ENCODE assay signal across 2 cellular contexts in the genomic region with DNA sequence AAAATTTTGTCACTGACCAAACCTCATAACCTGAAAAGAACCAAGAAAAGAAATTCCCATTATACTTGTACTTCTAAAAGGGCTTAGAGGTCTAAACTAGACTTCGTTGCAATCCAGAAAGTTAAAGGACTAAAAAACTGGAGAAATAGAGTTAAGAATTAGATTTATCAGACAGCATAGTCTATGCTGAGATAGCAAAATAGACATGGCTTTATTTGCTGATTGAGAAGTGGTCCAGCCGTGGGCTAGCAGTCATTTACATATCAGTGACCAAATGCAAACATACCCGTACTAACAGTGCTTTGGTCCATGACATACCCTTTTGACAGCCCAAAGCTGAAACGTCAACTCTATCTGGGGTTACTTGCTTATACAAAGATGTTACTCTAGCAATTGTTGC.
TF ChIP-seq lines count a peak whose summit lies in the region.

No MANE protein-coding gene starts in this region.

TF ChIP-seq in GM12878, 131 proteins besides CTCF, POLR2A, EP300 and RAD21 (continued from another document):
- TF ChIP-seq EGR1 (IDR thresholded peaks at IDR 0.05; ENCODE audit: borderline replicate concordance in 1 of 2, low read depth in 2 of 2, low read length in 2 of 2), result no peak
- TF ChIP-seq, protein P1, sequence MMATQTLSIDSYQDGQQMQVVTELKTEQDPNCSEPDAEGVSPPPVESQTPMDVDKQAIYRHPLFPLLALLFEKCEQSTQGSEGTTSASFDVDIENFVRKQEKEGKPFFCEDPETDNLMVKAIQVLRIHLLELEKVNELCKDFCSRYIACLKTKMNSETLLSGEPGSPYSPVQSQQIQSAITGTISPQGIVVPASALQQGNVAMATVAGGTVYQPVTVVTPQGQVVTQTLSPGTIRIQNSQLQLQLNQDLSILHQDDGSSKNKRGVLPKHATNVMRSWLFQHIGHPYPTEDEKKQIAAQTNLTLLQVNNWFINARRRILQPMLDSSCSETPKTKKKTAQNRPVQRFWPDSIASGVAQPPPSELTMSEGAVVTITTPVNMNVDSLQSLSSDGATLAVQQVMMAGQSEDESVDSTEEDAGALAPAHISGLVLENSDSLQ (IDR thresholded peaks at IDR 0.05), result 0 out of 2 replicates have a peak, but pooled peaks have one; percentile 10
- TF ChIP-seq, protein P2, sequence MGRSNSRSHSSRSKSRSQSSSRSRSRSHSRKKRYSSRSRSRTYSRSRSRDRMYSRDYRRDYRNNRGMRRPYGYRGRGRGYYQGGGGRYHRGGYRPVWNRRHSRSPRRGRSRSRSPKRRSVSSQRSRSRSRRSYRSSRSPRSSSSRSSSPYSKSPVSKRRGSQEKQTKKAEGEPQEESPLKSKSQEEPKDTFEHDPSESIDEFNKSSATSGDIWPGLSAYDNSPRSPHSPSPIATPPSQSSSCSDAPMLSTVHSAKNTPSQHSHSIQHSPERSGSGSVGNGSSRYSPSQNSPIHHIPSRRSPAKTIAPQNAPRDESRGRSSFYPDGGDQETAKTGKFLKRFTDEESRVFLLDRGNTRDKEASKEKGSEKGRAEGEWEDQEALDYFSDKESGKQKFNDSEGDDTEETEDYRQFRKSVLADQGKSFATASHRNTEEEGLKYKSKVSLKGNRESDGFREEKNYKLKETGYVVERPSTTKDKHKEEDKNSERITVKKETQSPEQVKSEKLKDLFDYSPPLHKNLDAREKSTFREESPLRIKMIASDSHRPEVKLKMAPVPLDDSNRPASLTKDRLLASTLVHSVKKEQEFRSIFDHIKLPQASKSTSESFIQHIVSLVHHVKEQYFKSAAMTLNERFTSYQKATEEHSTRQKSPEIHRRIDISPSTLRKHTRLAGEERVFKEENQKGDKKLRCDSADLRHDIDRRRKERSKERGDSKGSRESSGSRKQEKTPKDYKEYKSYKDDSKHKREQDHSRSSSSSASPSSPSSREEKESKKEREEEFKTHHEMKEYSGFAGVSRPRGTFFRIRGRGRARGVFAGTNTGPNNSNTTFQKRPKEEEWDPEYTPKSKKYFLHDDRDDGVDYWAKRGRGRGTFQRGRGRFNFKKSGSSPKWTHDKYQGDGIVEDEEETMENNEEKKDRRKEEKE (IDR thresholded peaks at IDR 0.05), result no peak
- no peak for TF ChIP-seq STAT1 (conservative IDR thresholded peaks at IDR 0.05)

TF ChIP-seq in neural cell, 6 proteins besides CTCF, POLR2A, EP300 and RAD21:
- TF ChIP-seq, protein P3, sequence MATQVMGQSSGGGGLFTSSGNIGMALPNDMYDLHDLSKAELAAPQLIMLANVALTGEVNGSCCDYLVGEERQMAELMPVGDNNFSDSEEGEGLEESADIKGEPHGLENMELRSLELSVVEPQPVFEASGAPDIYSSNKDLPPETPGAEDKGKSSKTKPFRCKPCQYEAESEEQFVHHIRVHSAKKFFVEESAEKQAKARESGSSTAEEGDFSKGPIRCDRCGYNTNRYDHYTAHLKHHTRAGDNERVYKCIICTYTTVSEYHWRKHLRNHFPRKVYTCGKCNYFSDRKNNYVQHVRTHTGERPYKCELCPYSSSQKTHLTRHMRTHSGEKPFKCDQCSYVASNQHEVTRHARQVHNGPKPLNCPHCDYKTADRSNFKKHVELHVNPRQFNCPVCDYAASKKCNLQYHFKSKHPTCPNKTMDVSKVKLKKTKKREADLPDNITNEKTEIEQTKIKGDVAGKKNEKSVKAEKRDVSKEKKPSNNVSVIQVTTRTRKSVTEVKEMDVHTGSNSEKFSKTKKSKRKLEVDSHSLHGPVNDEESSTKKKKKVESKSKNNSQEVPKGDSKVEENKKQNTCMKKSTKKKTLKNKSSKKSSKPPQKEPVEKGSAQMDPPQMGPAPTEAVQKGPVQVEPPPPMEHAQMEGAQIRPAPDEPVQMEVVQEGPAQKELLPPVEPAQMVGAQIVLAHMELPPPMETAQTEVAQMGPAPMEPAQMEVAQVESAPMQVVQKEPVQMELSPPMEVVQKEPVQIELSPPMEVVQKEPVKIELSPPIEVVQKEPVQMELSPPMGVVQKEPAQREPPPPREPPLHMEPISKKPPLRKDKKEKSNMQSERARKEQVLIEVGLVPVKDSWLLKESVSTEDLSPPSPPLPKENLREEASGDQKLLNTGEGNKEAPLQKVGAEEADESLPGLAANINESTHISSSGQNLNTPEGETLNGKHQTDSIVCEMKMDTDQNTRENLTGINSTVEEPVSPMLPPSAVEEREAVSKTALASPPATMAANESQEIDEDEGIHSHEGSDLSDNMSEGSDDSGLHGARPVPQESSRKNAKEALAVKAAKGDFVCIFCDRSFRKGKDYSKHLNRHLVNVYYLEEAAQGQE (IDR thresholded peaks at IDR 0.05; ENCODE audit: borderline replicate concordance), result no peak
- TF ChIP-seq POLR2AphosphoS5 (IDR thresholded peaks at IDR 0.05) (no peak), TAF1 (IDR thresholded peaks at IDR 0.05; ENCODE audit: low read depth) (no peak), SMC3 (conservative IDR thresholded peaks at IDR 0.05; ENCODE audit: poor library complexity) (no peak), MXI1 (conservative IDR thresholded peaks at IDR 0.05; ENCODE audit: poor library complexity, severe bottlenecking) (no peak), EZH2 (IDR thresholded peaks at IDR 0.05; ENCODE audit: borderline replicate concordance, insufficient read depth, low read length, poor library complexity, severe bottlenecking) (no peak)
